15 cellular contexts compared by ENCODE assay signal in genomic region chr1:236701782-236702181, GRCh38. TPM values are rescaled to one million over a fixed set of nuclear protein-coding genes. Genes with fewer than 3 reads are reported as not detected.
DNase-seq lines count a peak whose midpoint lies in the region; ATAC-seq and TF ChIP-seq lines count a peak whose summit lies in the region.
"Had no signal": no experiment of that assay in that cellular context is flagged by ENCODE, and none has a peak within 500 bp of the region (broad histone marks: within the 10 kb centered on the region; RNA-seq: fewer than 3 reads in every experiment).

No MANE protein-coding gene starts in this region.

- H3K36me3 ChIP-seq in heart left ventricle (peaks cover 0 to 10% (median 0%) of the 10 kb centered on the region in 9 donors), gastrocnemius medialis (no peaks in the 10 kb centered on the region)
- H3K36me3 ChIP-seq: BLaER1 had no signal

- DNase-seq in Right ventricle myocardium superior = no peak
- no peak for DNase-seq in cardiac septum (ENCODE audit: low spot score)
- no peak for DNase-seq in heart left ventricle
- no peak for DNase-seq in right cardiac atrium
- no peak for DNase-seq in gastrocnemius medialis
- no peak for DNase-seq in NCI-H146 treated with DMSO at 0.1 percent for 48 hours (lab: John Stamatoyannopoulos, UW; ENCODE audit: unreplicated experiment)
- DNase-seq in RPMI8226 = no peak
- DNase-seq in GM13977 (ENCODE audit: low spot score) = no peak
- DNase-seq: AML-193, DMS53, H7 had no signal

- 47 to 61% (median 48%) methylated on average over 3 of the region's 3 CpGs for WGBS in heart left ventricle, 4 donors
- 61% methylated on average over 3 of the region's 3 CpGs for WGBS in right cardiac atrium

- H3K27ac ChIP-seq in heart left ventricle (peak overlapping the region; percentile 15 to 100 (median 84)), right cardiac atrium (ENCODE audit: low read length) (no peak overlapping the region), gastrocnemius medialis (peak overlapping the region; percentile 96 to 97 (median 96))
- H3K27ac ChIP-seq: 22Rv1, BLaER1 had no signal

- TF ChIP-seq CTCF in heart left ventricle (IDR thresholded peaks at IDR 0.05) (no peak), gastrocnemius medialis (IDR thresholded peaks at IDR 0.05 in 4 of 5, conservative IDR thresholded peaks at IDR 0.05 in 1 of 5) (no peak), GM13977 (IDR thresholded peaks at IDR 0.05; ENCODE audit: extremely low read depth, insufficient read depth, missing control alignments) (no peak)

- TF ChIP-seq POLR2A in heart left ventricle (IDR thresholded peaks at IDR 0.05) (no peak), gastrocnemius medialis (IDR thresholded peaks at IDR 0.05) (peak in 1 of 2 donors; percentile 24)

- in situ Hi-C loops in gastrocnemius medialis (cut with MboI; ENCODE audit: low sequenced_read_pairs in 4 of 4) (no loop called here), GM13977 (cut with MboI; ENCODE audit: low pct_unique_long_range_greater_than_20kb, low sequenced_read_pairs, unreplicated experiment) (no loop called here)

- intact Hi-C loops in Right ventricle myocardium superior (cut with DNase I) (no loop called here), cardiac septum (cut with DNase I) (no loop called here), heart left ventricle (cut with DNase I) (no loop called here), right cardiac atrium (cut with DNase I) (no loop called here), gastrocnemius medialis (cut with DNase I; ENCODE audit: low total_unique reads) (loop anchor here (2.0 to 5.0 kb wide), 2 partner anchors 15 to 84 kb away; partner anchors contain the start of gene ACTN2)

- H3K9me3 ChIP-seq in heart left ventricle (no peaks in the 10 kb centered on the region), right cardiac atrium (ENCODE audit: control insufficient read depth, low read length) (no peaks in the 10 kb centered on the region), gastrocnemius medialis (no peaks in the 10 kb centered on the region)
- H3K9me3 ChIP-seq: BLaER1 had no signal

- H3K4me1 ChIP-seq in heart left ventricle (peaks cover 0 to 56% (median 8%) of the 10 kb centered on the region in 12 donors), right cardiac atrium (ENCODE audit: control insufficient read depth, insufficient read depth, low read length) (peaks cover 4% of the 10 kb centered on the region), gastrocnemius medialis (peaks cover 86% of the 10 kb centered on the region in 2 donors)
- H3K4me1 ChIP-seq: BLaER1 had no signal

- ATAC-seq in Right ventricle myocardium superior (ENCODE audit: poor library complexity) = peak; percentile 27
- peak; percentile 33 to 64 (median 50) for ATAC-seq in heart left ventricle
- peak; percentile 13 to 22 for ATAC-seq in right cardiac atrium
- ATAC-seq in gastrocnemius medialis = peak; percentile 70 to 71

- H3K4me3 ChIP-seq in heart left ventricle (peak overlapping the region in 8 of 12 donors; percentile 13 to 39 (median 22)), right cardiac atrium (ENCODE audit: low read length) (peak overlapping the region; percentile 32), gastrocnemius medialis (peak overlapping the region in 2 of 4 donors; percentile 8 to 26)
- H3K4me3 ChIP-seq: BLaER1, GM23338 had no signal

- peaks cover 0 to 8% (median 0%) of the 10 kb centered on the region in 9 donors for H3K27me3 ChIP-seq in heart left ventricle
- no peaks in the 10 kb centered on the region for H3K27me3 ChIP-seq in right cardiac atrium (ENCODE audit: control insufficient read depth, insufficient read depth)
- no peaks in the 10 kb centered on the region for H3K27me3 ChIP-seq in gastrocnemius medialis
- H3K27me3 ChIP-seq: BLaER1 had no signal

RNA-seq across cellular contexts. Expression of gene ACTN2, which starts 15.5 kb away (rescaled TPM):
- total RNA-seq in Right ventricle myocardium superior = 1,943 TPM
- total RNA-seq in cardiac septum = 3,389 TPM
- total RNA-seq in heart left ventricle = 1,000 to 10,000 TPM; 1,403 to 4,007 (median 2,928) TPM
- polyA plus RNA-seq in heart left ventricle = 1,000 to 10,000 TPM; 1,024 to 1,237 TPM
- 1,000 to 10,000 TPM; 1,202 to 1,705 (median 1,385) TPM for total RNA-seq in right cardiac atrium
- polyA plus RNA-seq in right cardiac atrium = 827 TPM
- total RNA-seq in gastrocnemius medialis = 1,000 to 10,000 TPM in 3 of 4 donors, 100 to 1,000 TPM in 1; 503 to 1,706 (median 1,214) TPM
- total RNA-seq: HT-29 had no signal

Comparison
In these comparisons a context has a peak if more than half of its experiments do, and no peak if none do; other contexts are left out.
1. ATAC-seq: peak in every context shown above with its lines; median percentile 70 in gastrocnemius medialis; 50 in heart left ventricle; 27 in Right ventricle myocardium superior; 18 in right cardiac atrium.